Comparison of ENCODE assay signal across 18 cellular contexts in the genomic region with DNA sequence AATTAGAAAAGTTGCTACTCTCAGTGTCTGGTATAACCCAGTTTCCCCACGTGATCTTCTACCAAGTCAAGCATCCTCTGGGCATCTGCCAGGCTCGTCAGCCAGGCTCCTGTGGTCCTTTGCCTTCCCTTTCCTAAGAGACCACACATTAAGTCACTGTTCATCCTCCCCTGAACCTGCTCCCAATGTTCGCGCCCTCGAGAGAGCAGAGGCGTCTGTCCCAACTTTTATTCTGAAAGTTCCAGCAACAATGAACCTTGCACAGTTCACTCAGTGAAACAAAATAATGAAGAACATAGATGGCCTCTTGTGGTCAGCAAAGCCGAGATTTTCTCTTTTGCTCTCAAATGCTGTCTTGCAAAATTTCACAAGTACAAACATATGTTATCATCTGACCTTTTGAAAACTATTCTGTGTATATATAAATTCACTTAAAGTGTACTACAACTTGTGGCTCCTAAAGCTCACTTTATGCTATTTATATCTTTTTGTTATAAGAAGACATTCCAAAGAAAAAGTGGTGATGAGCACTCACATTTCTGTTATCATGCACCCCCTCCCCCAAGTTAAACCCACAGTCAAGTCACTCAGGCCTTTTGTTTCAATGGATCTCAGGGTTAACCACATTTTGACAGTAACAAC. TPM values are rescaled to one million over a fixed set of nuclear protein-coding genes. Genes with fewer than 3 reads are reported as not detected.
DNase-seq lines count a peak whose midpoint lies in the region; ATAC-seq and TF ChIP-seq lines count a peak whose summit lies in the region.
"Had no signal": no experiment of that assay in that cellular context is flagged by ENCODE, and none has a peak within 500 bp of the region (broad histone marks: within the 10 kb centered on the region; RNA-seq: fewer than 3 reads in every experiment).

No MANE protein-coding gene starts in this region.

- H3K27ac ChIP-seq in HUES48 (ENCODE audit: low read depth, low read length) (peak overlapping the region; percentile 25), left lung (peak overlapping the region in 1 of 2 donors; percentile 35), sigmoid colon (peak overlapping the region; percentile 60 to 80 (median 69)), ascending aorta (no peak overlapping the region)
- H3K27ac ChIP-seq: BLaER1, parathyroid adenoma, testis had no signal

- ATAC-seq in left lung (peak; percentile 5), HG03139 (IDR thresholded peaks at IDR 0.05; ENCODE audit: unreplicated experiment) (no peak)

- H3K9me3 Mint-ChIP-seq in endothelial cell (ENCODE audit: unreplicated experiment) = no peaks in the 10 kb centered on the region
- H3K9me3 Mint-ChIP-seq: T-helper 1 cell treated with Interleukin-12 subunit alpha and Interleukin-12 subunit beta and Interleukin-4 antibody, amounts not matched to agents 30 μg/mL and 1 μg/mL, for 36 hours had no signal

- H3K9ac ChIP-seq in HUES48 (ENCODE audit: low read depth, low read length) = no peak overlapping the region
- H3K9ac ChIP-seq: BLaER1, parathyroid adenoma had no signal

- H3K27me3 ChIP-seq in HUES48 (ENCODE audit: control insufficient read depth, insufficient read depth, low read length) = no peaks in the 10 kb centered on the region
- no peaks in the 10 kb centered on the region for H3K27me3 ChIP-seq in left lung
- no peaks in the 10 kb centered on the region for H3K27me3 ChIP-seq in sigmoid colon
- no peaks in the 10 kb centered on the region for H3K27me3 ChIP-seq in ascending aorta
- H3K27me3 ChIP-seq: BLaER1, testis had no signal

- intact Hi-C loops in left lung (cut with DNase I) (no loop called here), sigmoid colon (cut with DNase I) (no loop called here), ascending aorta (cut with DNase I) (no loop called here)

- WGBS in sigmoid colon, 2 donors = 77 to 85% methylated on average over 7 of the region's 7 CpGs

- H3K27ac Mint-ChIP-seq in endothelial cell (ENCODE audit: unreplicated experiment) = peak overlapping the region; percentile 49
- H3K27ac Mint-ChIP-seq: T-helper 1 cell treated with Interleukin-12 subunit alpha and Interleukin-12 subunit beta and Interleukin-4 antibody, amounts not matched to agents 30 μg/mL and 1 μg/mL, for 36 hours had no signal

- TF ChIP-seq CTCF in endothelial cell (IDR thresholded peaks at IDR 0.05; ENCODE audit: unreplicated experiment) (no peak), left lung (IDR thresholded peaks at IDR 0.05) (no peak), sigmoid colon (IDR thresholded peaks at IDR 0.05) (no peak), GM20000 (IDR thresholded peaks at IDR 0.05; ENCODE audit: extremely low read depth, missing control alignments) (no peak), ascending aorta (IDR thresholded peaks at IDR 0.05) (no peak)

- no peak for TF ChIP-seq POLR2A in sigmoid colon (IDR thresholded peaks at IDR 0.05)

- DNase-seq in endothelial cell (ENCODE audit: low spot score) (no peak), left lung (no peak), sigmoid colon (peak; percentile 70), GM20000 (ENCODE audit: low spot score) (no peak), NCI-H1092 treated with DMSO at 0.1 percent for 48 hours (lab: John Stamatoyannopoulos, UW) (no peak), ascending aorta (ENCODE audit: low spot score in 2 of 2) (no peak)
- DNase-seq: activated CD4-positive, alpha-beta T cell treated with anti-CD3 and anti-CD28 coated beads for 4 hours; cortex of kidney; DMS153; Karpas-422; NCI-H187 treated with DMSO at 0.1 percent for 48 hours; NCI-H774; testis had no signal

- H3K4me1 Mint-ChIP-seq in endothelial cell (ENCODE audit: unreplicated experiment) = peaks cover 55% of the 10 kb centered on the region

- H3K36me3 ChIP-seq in HUES48 (ENCODE audit: control insufficient read depth, insufficient read depth, low read length) = no peaks in the 10 kb centered on the region
- H3K36me3 ChIP-seq in left lung = no peaks in the 10 kb centered on the region
- no peaks in the 10 kb centered on the region for H3K36me3 ChIP-seq in sigmoid colon
- H3K36me3 ChIP-seq in ascending aorta = no peaks in the 10 kb centered on the region

- no peak overlapping the region for H3K4me3 Mint-ChIP-seq in endothelial cell (ENCODE audit: unreplicated experiment)
- H3K4me3 Mint-ChIP-seq: T-helper 1 cell treated with Interleukin-12 subunit alpha and Interleukin-12 subunit beta and Interleukin-4 antibody, amounts not matched to agents 30 μg/mL and 1 μg/mL, for 36 hours had no signal

- no peaks in the 10 kb centered on the region for H3K9me3 ChIP-seq in HUES48 (ENCODE audit: control insufficient read depth, insufficient read depth, low read length)
- no peaks in the 10 kb centered on the region for H3K9me3 ChIP-seq in left lung
- no peaks in the 10 kb centered on the region for H3K9me3 ChIP-seq in sigmoid colon
- H3K9me3 ChIP-seq in ascending aorta = no peaks in the 10 kb centered on the region
- H3K9me3 ChIP-seq: BLaER1, testis had no signal

- H3K4me1 ChIP-seq in HUES48 (ENCODE audit: control insufficient read depth, insufficient read depth, low read length) (peaks cover 48% of the 10 kb centered on the region), left lung (peaks cover 12 to 24% of the 10 kb centered on the region in 2 donors), sigmoid colon (peaks cover 0 to 73% (median 60%) of the 10 kb centered on the region in 4 donors), ascending aorta (no peaks in the 10 kb centered on the region)
- H3K4me1 ChIP-seq: BLaER1, parathyroid adenoma, testis had no signal

- peaks cover 10% of the 10 kb centered on the region for H3K36me3 Mint-ChIP-seq in endothelial cell (ENCODE audit: low read depth, unreplicated experiment)

- no peaks in the 10 kb centered on the region for H3K27me3 Mint-ChIP-seq in endothelial cell (ENCODE audit: unreplicated experiment)

- no peak for TF ChIP-seq EP300 in sigmoid colon (IDR thresholded peaks at IDR 0.05)

- no peak overlapping the region for H3K4me3 ChIP-seq in HUES48 (ENCODE audit: low read depth, low read length)
- H3K4me3 ChIP-seq in left lung = no peak overlapping the region
- H3K4me3 ChIP-seq in sigmoid colon = no peak overlapping the region
- no peak overlapping the region for H3K4me3 ChIP-seq in ascending aorta
- H3K4me3 ChIP-seq: BLaER1, testis had no signal

RNA-seq across cellular contexts. Expression of a gene that starts 39.2 kb away (rescaled TPM):
- total RNA-seq in endothelial cell (ENCODE audit: unreplicated experiment) = 72.3 TPM
- total RNA-seq in left lung = 10 to 100 TPM; 37.8 to 75.6 TPM
- 1 to 10 TPM; 6.5 to 8.6 (median 7.0) TPM for total RNA-seq in sigmoid colon
- 10 to 100 TPM; 13.2 to 17.5 (median 16.9) TPM for polyA plus RNA-seq in sigmoid colon
- 10.4 TPM for total RNA-seq in ascending aorta

Comparison
In these comparisons a context has a peak if more than half of its experiments do, and no peak if none do; other contexts are left out.
1. H3K27ac ChIP-seq: peak in HUES48 (single experiment) and sigmoid colon (4 of 4); none in ascending aorta (0 of 2).